ENCODE assay signal across 2 cellular contexts in the genomic region with DNA sequence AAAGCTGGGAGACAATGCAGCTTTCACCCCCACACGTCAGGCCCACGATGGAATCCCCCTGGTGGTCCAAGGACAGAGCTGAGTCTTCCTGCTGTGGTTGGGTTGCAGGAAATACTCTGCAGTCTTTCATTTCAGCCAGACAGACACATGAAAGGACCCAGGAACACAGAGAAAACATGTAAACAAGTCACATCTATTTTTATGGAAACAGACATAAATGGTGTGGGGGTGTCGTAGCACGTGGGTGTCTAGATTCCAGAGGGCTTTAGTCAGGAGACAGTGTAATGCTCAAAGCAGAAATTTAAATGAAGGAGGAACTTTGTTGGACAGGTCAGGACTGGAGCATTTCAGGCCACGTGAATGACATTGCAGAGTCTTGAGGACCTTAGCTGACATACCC.
TF ChIP-seq lines count a peak whose summit lies in the region.

No MANE protein-coding gene starts in this region.

TF ChIP-seq in SK-N-SH treated with all-trans-retinoic acid at 6 μM for 48 hours, 23 proteins besides CTCF, POLR2A, EP300 and RAD21:
- TF ChIP-seq PATZ1 (CRISPR knock-in tag; IDR thresholded peaks at IDR 0.05; ENCODE audit: borderline replicate concordance): no peak
- no peak for TF ChIP-seq CREB5 (CRISPR knock-in tag; IDR thresholded peaks at IDR 0.05; ENCODE audit: low read depth)
- no peak for TF ChIP-seq CSDC2 (CRISPR knock-in tag; IDR thresholded peaks at IDR 0.05)
- no peak for TF ChIP-seq ZNF70 (CRISPR knock-in tag; IDR thresholded peaks at IDR 0.05)
- TF ChIP-seq ZNF565 (CRISPR knock-in tag; conservative IDR thresholded peaks at IDR 0.05; ENCODE audit: low read depth): no peak
- TF ChIP-seq TCF4 (CRISPR knock-in tag; IDR thresholded peaks at IDR 0.05; ENCODE audit: borderline replicate concordance): no peak
- no peak for TF ChIP-seq OSR1 (CRISPR knock-in tag; IDR thresholded peaks at IDR 0.05)
- no peak; the same call in 1 of the 2 replicates for TF ChIP-seq TOX (CRISPR knock-in tag; IDR thresholded peaks at IDR 0.05; ENCODE audit: borderline replicate concordance)
- no peak for TF ChIP-seq GLIS3 (CRISPR knock-in tag; IDR thresholded peaks at IDR 0.05)
- no peak for TF ChIP-seq BACH2 (CRISPR knock-in tag; IDR thresholded peaks at IDR 0.05; ENCODE audit: borderline replicate concordance)

TF ChIP-seq in H1, 55 proteins besides CTCF, POLR2A, EP300 and RAD21:
- TF ChIP-seq CEBPB (IDR thresholded peaks at IDR 0.05; ENCODE audit: low read depth, low read length) (no peak), PHF8 (conservative IDR thresholded peaks at IDR 0.05; ENCODE audit: low read depth, low read length) (no peak), CBX5 (IDR thresholded peaks at IDR 0.05; ENCODE audit: low read depth, low read length) (no peak), FOSL1 (IDR thresholded peaks at IDR 0.05; ENCODE audit: insufficient read depth, low read depth, low read length) (no peak), BRCA1 (IDR thresholded peaks at IDR 0.05; ENCODE audit: low read depth, low read length) (no peak), BACH1 (IDR thresholded peaks at IDR 0.05; ENCODE audit: low read length) (no peak), GABPA (IDR thresholded peaks at IDR 0.05; ENCODE audit: borderline replicate concordance, insufficient read depth, low read length) (no peak), SP1 (IDR thresholded peaks at IDR 0.05; ENCODE audit: low read depth, low read length) (no peak)
